8 cellular contexts compared by ENCODE assay signal in the genomic region with DNA sequence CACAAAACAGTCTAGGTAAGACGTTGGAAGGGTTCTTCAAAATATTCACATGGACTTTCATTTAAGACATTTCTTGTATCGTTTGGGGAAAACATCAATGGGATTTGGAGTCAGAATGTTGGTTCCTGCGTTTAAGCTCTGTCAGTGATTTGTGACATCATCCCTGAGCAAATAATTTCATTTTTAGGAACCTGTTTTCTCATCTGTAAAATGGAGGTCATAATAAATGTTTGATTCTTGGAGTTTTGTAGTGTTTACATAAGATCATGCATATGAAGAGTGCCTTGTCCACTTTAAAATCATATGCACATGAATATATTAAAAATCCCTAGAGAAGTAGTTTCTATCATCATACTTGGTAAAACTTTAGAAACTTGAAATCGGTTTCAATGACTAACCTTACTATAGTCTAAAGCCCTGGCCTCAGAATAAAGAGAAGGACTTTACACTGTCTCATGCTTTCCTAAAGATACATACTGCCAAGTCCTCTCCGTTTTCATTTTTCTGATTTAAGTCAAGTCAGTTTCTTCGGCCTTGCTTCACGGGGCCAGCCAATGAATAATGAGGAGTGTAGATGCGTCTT.
DNase-seq lines count a peak whose midpoint lies in the region; TF ChIP-seq lines count a peak whose summit lies in the region.

No MANE protein-coding gene starts in this region.

- peak overlapping the region; percentile 56 for H3K4me2 ChIP-seq in OCI-LY3 (ENCODE audit: low read length)

- POLR2A ChIA-PET in CD8-positive, alpha-beta memory T cell (lab: Charles Lee): no interaction called here

- H3K27ac Mint-ChIP-seq in nephron: peak overlapping the region in 2 of 3 experiments; percentile 57 to 63
- H3K27ac Mint-ChIP-seq in CD8-positive, alpha-beta memory T cell: peak overlapping the region in 3 of 8 donors; percentile 2 to 44 (median 9)

- peaks cover 11% of the 10 kb centered on the region for H3K27me3 Mint-ChIP-seq in nephron (ENCODE audit: low read depth)
- H3K27me3 Mint-ChIP-seq in CD8-positive, alpha-beta memory T cell: peaks cover 0 to 1% of the 10 kb centered on the region in 2 donors

- H4K20me1 ChIP-seq in OCI-LY3 (ENCODE audit: insufficient read depth, low read length): no peaks in the 10 kb centered on the region

- DNase-seq in AG09309 (ENCODE audit: low read depth) (no peak), hepatic stellate cell (ENCODE audit: low spot score) (no peak), COR-L47 (lab: John Stamatoyannopoulos, UW) (no peak)
- DNase-seq in stimulated activated CD4-positive, alpha-beta T cell treated with anti-CD3 and anti-CD28 coated beads, Interleukin-1b, Interleukin-23, amount 100 ng/mL, for 48 hours: no peak
- no peak for DNase-seq in CD8-positive, alpha-beta memory T cell

- CTCF ChIA-PET in CD8-positive, alpha-beta memory T cell (lab: Charles Lee): interaction anchor here (0.7 to 3.1 kb wide), 7 partner anchors 15 to 933 kb away, joined by 3 to 15 read pairs (median 3); no protein-coding TSS in a partner anchor

- no peaks in the 10 kb centered on the region for H3K79me2 ChIP-seq in OCI-LY3 (ENCODE audit: low read length)

- H2AFZ ChIP-seq in OCI-LY3 (ENCODE audit: low read depth, low read length): peak overlapping the region; percentile 86

- H3K27ac ChIP-seq in OCI-LY3 (ENCODE audit: low read length) (no peak overlapping the region), cingulate gyrus (ENCODE audit: low read depth, low read length) (peak overlapping the region; percentile 55)
- H3K27ac ChIP-seq in CD8-positive, alpha-beta memory T cell (ENCODE audit: low read depth, low read length): no peak overlapping the region

- peak overlapping the region; percentile 7; the same call in 1 of the 2 replicates for H3K9ac ChIP-seq in OCI-LY3 (ENCODE audit: low read length)

- H3K9me3 ChIP-seq in OCI-LY3 (ENCODE audit: insufficient read depth, low read length): 0 out of 2 replicates have a peak, but pooled peaks cover 4% of the 10 kb centered on the region
- H3K9me3 ChIP-seq in CD8-positive, alpha-beta memory T cell (ENCODE audit: low read length): no peaks in the 10 kb centered on the region

- peaks cover 29% of the 10 kb centered on the region for H3K4me1 Mint-ChIP-seq in nephron
- peaks cover 0 to 6% (median 5%) of the 10 kb centered on the region in 3 donors for H3K4me1 Mint-ChIP-seq in CD8-positive, alpha-beta memory T cell

- peaks cover 15% of the 10 kb centered on the region for H3K4me1 ChIP-seq in OCI-LY3 (ENCODE audit: low read length)
- H3K4me1 ChIP-seq in CD8-positive, alpha-beta memory T cell (ENCODE audit: insufficient read depth, low read length): no peaks in the 10 kb centered on the region

- H3K36me3 ChIP-seq in OCI-LY3 (replicated peaks; ENCODE audit: low read depth, low read length): no peaks in the 10 kb centered on the region
- H3K36me3 ChIP-seq in CD8-positive, alpha-beta memory T cell (ENCODE audit: insufficient read depth, low read length): no peaks in the 10 kb centered on the region

- peak overlapping the region in 1 of 3 experiments; percentile 43 for H3K4me3 Mint-ChIP-seq in nephron
- no peak overlapping the region for H3K4me3 Mint-ChIP-seq in CD8-positive, alpha-beta memory T cell

- H3K4me3 ChIP-seq in AG09309 (ENCODE audit: control insufficient read depth, low read depth, low read length) (peak overlapping the region; percentile 32), OCI-LY3 (ENCODE audit: low read length) (peak overlapping the region; percentile 44; the same call in 1 of the 2 replicates)
- no peak overlapping the region for H3K4me3 ChIP-seq in CD8-positive, alpha-beta memory T cell (ENCODE audit: low read length)

- peaks cover 8% of the 10 kb centered on the region for H3K9me3 Mint-ChIP-seq in nephron
- peaks cover 0 to 6% (median 3%) of the 10 kb centered on the region in 5 donors for H3K9me3 Mint-ChIP-seq in CD8-positive, alpha-beta memory T cell

- H3K27me3 ChIP-seq in OCI-LY3 (ENCODE audit: low read depth, low read length): no peaks in the 10 kb centered on the region
- H3K27me3 ChIP-seq in CD8-positive, alpha-beta memory T cell (ENCODE audit: insufficient read depth, low read length, poor library complexity, severe bottlenecking): no peaks in the 10 kb centered on the region

- no peak for TF ChIP-seq CTCF in AG09309 (IDR thresholded peaks at IDR 0.05; ENCODE audit: control insufficient read depth, insufficient read depth, low read depth, low read length, missing control alignments)
- TF ChIP-seq CTCF in OCI-LY3 (IDR thresholded peaks at IDR 0.05; ENCODE audit: low read depth, low read length): no peak
- TF ChIP-seq CTCF in nephron (IDR thresholded peaks at IDR 0.05; ENCODE audit: unreplicated experiment in 3 of 3): no peak

- no peaks in the 10 kb centered on the region for H3K36me3 Mint-ChIP-seq in nephron (ENCODE audit: low read depth)
- H3K36me3 Mint-ChIP-seq in CD8-positive, alpha-beta memory T cell: peaks cover 0 to 5% (median 0%) of the 10 kb centered on the region in 3 donors
